In genomic region chr4:68348577-68348976, GRCh38 we compare ENCODE assay signal across 8 cellular contexts. TPM values are rescaled to one million over a fixed set of nuclear protein-coding genes. Genes with fewer than 3 reads are reported as not detected.
A peak's percentile ranks its signal among the peaks of the same experiment; 100 is the strongest.
DNase-seq lines count a peak whose midpoint lies in the region; ATAC-seq and TF ChIP-seq lines count a peak whose summit lies in the region.

No MANE protein-coding gene starts in this region.

- H3K27me3 ChIP-seq in iPS-18a (ENCODE audit: control insufficient read depth, insufficient read depth, low read length) (no peaks in the 10 kb centered on the region), stomach smooth muscle (ENCODE audit: control insufficient read depth in 1 of 2, insufficient read depth in 2 of 2, low read length in 2 of 2) (no peaks in the 10 kb centered on the region)

- H3K9me3 ChIP-seq in iPS-18a (ENCODE audit: control insufficient read depth, low read depth, low read length) (no peaks in the 10 kb centered on the region), stomach smooth muscle (ENCODE audit: control insufficient read depth in 2 of 2, low read length in 2 of 2) (no peaks in the 10 kb centered on the region)

- intact Hi-C loops in activated B cell treated with CpG ODN at 0.5 μM for 24 hours (cut with micrococcal nuclease) = loop anchor here (2.0 kb wide), 1 partner anchor 14 kb away; no protein-coding TSS in a partner anchor

- H3K27ac ChIP-seq in iPS-18a (ENCODE audit: low read length) = peak overlapping the region; percentile 80
- H3K27ac ChIP-seq in stomach smooth muscle (ENCODE audit: low read length) = no peak overlapping the region

- H3K36me3 Mint-ChIP-seq in T-helper 1 cell treated with Interleukin-12 subunit alpha and Interleukin-12 subunit beta and Interleukin-4 antibody, amounts not matched to agents 30 μg/mL and 1 μg/mL, for 36 hours (ENCODE audit: low read depth) = peaks cover 10% of the 10 kb centered on the region
- H3K36me3 Mint-ChIP-seq in activated B cell treated with CpG ODN at 0.5 μM for 24 hours (ENCODE audit: low read depth) = peaks cover 29% of the 10 kb centered on the region

- POLR2A ChIA-PET in activated B cell treated with CpG ODN at 0.5 μM for 24 hours (lab: Charles Lee) = interaction anchor here (0.6 kb wide), 2 partner anchors 9 to 40 kb away, joined by 3 read pairs; no protein-coding TSS in a partner anchor

- H3K4me1 ChIP-seq in iPS-18a (ENCODE audit: control insufficient read depth, low read depth, low read length) = peaks cover 21% of the 10 kb centered on the region
- peaks cover 8% of the 10 kb centered on the region for H3K4me1 ChIP-seq in stomach smooth muscle (ENCODE audit: control insufficient read depth, insufficient read depth, low read length)

- no peak for TF ChIP-seq CTCF in activated B cell treated with CpG ODN at 0.5 μM for 24 hours (IDR thresholded peaks at IDR 0.05)

- peak overlapping the region; percentile 96 for H3K4me3 Mint-ChIP-seq in T-helper 1 cell treated with Interleukin-12 subunit alpha and Interleukin-12 subunit beta and Interleukin-4 antibody, amounts not matched to agents 30 μg/mL and 1 μg/mL, for 36 hours
- H3K4me3 Mint-ChIP-seq in activated B cell treated with CpG ODN at 0.5 μM for 24 hours = peak overlapping the region; percentile 99

- H3K9ac ChIP-seq in iPS-18a (ENCODE audit: low read length) = peak overlapping the region; percentile 89
- peak overlapping the region; percentile 90 to 98 for H3K9ac ChIP-seq in stomach smooth muscle (ENCODE audit: low read length in 2 of 2)

- H3K4me3 ChIP-seq in iPS-18a (ENCODE audit: low read length) (peak overlapping the region; percentile 99), stomach smooth muscle (ENCODE audit: low read length in 2 of 2) (peak overlapping the region; percentile 79 to 89)

- DNase-seq in T-helper 1 cell = no peak
- no peak for DNase-seq in activated B cell treated with CpG ODN at 0.5 μM for 24 hours
- no peak for DNase-seq in C1 segment of cervical spinal cord (lab: John Stamatoyannopoulos, UW)
- no peak for DNase-seq in NCI-H510A treated with DMSO at 0.1 percent for 48 hours (lab: John Stamatoyannopoulos, UW)

- no peaks in the 10 kb centered on the region for H3K27me3 Mint-ChIP-seq in T-helper 1 cell treated with Interleukin-12 subunit alpha and Interleukin-12 subunit beta and Interleukin-4 antibody, amounts not matched to agents 30 μg/mL and 1 μg/mL, for 36 hours (ENCODE audit: low read depth)
- peaks cover 3% of the 10 kb centered on the region for H3K27me3 Mint-ChIP-seq in activated B cell treated with CpG ODN at 0.5 μM for 24 hours

- peaks cover 39% of the 10 kb centered on the region for H3K4me1 Mint-ChIP-seq in T-helper 1 cell treated with Interleukin-12 subunit alpha and Interleukin-12 subunit beta and Interleukin-4 antibody, amounts not matched to agents 30 μg/mL and 1 μg/mL, for 36 hours (ENCODE audit: low read depth)
- H3K4me1 Mint-ChIP-seq in activated B cell treated with CpG ODN at 0.5 μM for 24 hours = peaks cover 50% of the 10 kb centered on the region

- no peak for ATAC-seq in activated B cell treated with CpG ODN at 0.5 μM for 24 hours (ENCODE audit: low read depth)
- ATAC-seq in GM18861 (IDR thresholded peaks at IDR 0.05; ENCODE audit: unreplicated experiment) = no peak

- CTCF ChIA-PET in activated B cell treated with CpG ODN at 0.5 μM for 24 hours (lab: Charles Lee) = no interaction called here

- no peaks in the 10 kb centered on the region for H3K9me3 Mint-ChIP-seq in T-helper 1 cell treated with Interleukin-12 subunit alpha and Interleukin-12 subunit beta and Interleukin-4 antibody, amounts not matched to agents 30 μg/mL and 1 μg/mL, for 36 hours
- no peaks in the 10 kb centered on the region for H3K9me3 Mint-ChIP-seq in activated B cell treated with CpG ODN at 0.5 μM for 24 hours

- H3K27ac Mint-ChIP-seq in T-helper 1 cell treated with Interleukin-12 subunit alpha and Interleukin-12 subunit beta and Interleukin-4 antibody, amounts not matched to agents 30 μg/mL and 1 μg/mL, for 36 hours = peak overlapping the region; percentile 98
- peak overlapping the region; percentile 99 for H3K27ac Mint-ChIP-seq in activated B cell treated with CpG ODN at 0.5 μM for 24 hours

- no peaks in the 10 kb centered on the region for H3K36me3 ChIP-seq in iPS-18a (ENCODE audit: control insufficient read depth, low read depth, low read length)
- no peaks in the 10 kb centered on the region for H3K36me3 ChIP-seq in stomach smooth muscle (ENCODE audit: control insufficient read depth in 2 of 2, insufficient read depth in 2 of 2, low read length in 2 of 2)

RNA-seq across cellular contexts. Expression of gene YTHDC1, which starts 1.3 kb away (rescaled TPM):
- 101 and 119 TPM in 2 replicates for total RNA-seq in activated B cell treated with CpG ODN at 0.5 μM for 24 hours
